In the genomic region with DNA sequence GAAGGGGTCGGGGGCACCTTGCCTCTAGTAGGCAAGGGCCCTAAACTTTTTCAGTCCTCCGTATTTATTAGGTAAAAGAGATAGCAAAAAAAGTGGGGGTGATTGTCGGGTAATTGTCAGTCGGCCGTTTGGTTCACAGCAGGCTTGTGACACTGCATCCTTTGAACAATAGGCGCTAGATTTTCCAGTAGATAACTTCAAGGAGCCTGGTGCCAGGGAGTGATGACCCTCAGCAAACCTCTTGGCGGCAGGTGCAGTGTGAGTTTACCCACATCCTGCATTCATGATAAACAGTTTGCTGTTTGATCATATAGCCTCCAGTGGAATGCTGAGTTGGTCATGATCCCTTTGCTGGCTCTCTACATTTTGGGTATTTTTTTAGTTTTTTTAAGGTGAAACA, we compare ENCODE assay signal across 31 cellular contexts. TPM values are rescaled to one million over a fixed set of nuclear protein-coding genes. Genes with fewer than 3 reads are reported as not detected.
"Had no signal": no experiment of that assay in that cellular context is flagged by ENCODE, and none has a peak within 500 bp of the region (broad histone marks: within the 10 kb centered on the region; RNA-seq: fewer than 3 reads in every experiment).

No MANE protein-coding gene starts in this region.

- H3K27me3 Mint-ChIP-seq: activated B cell treated with CpG ODN at 0.5 μM for 24 hours; activated CD4-positive, alpha-beta memory T cell treated with anti-CD3 and anti-CD28 coated beads, Interleukin-2, amount 10 ng/mL, durations not matched to agents 7 days and 5 days; activated CD4-positive, alpha-beta T cell treated with anti-CD3 and anti-CD28 coated beads, Interleukin-2, amount 10 ng/mL, durations not matched to agents 7 days and 5 days; activated naive CD4-positive, alpha-beta T cell treated with anti-CD3 and anti-CD28 coated beads, Interleukin-2, amount 10 ng/mL, durations not matched to agents 7 days and 5 days; activated naive CD8-positive, alpha-beta T cell treated with anti-CD3 and anti-CD28 coated beads, Interleukin-2, amount 10 ng/mL, durations not matched to agents 7 days and 5 days; activated T-cell treated with anti-CD3 and anti-CD28 coated beads, Interleukin-2, amount 50 U/mL, for 24 hours; central memory CD8-positive, alpha-beta T cell; dendritic cell treated with granulocyte-macrophage colony-stimulating factor and Interleukin-4, amounts not matched to agents 40 ng/mL and 50 ng/mL, for 4 days had no signal

- ATAC-seq: activated CD4-positive, CD25-positive, alpha-beta regulatory T cell treated with anti-CD3 and anti-CD28 coated beads, Interleukin-2, amount 50 U/mL, for 24 hours; activated naive CD4-positive, alpha-beta T cell treated with anti-CD3 and anti-CD28 coated beads, Interleukin-2, amount 50 U/mL, for 72 hours; activated T-cell treated with anti-CD3 and anti-CD28 coated beads, Interleukin-2, amount 50 U/mL, for 72 hours; foreskin keratinocyte; gastrocnemius medialis; heart left ventricle; T-helper 17 cell had no signal

- H3K4me1 ChIP-seq: gastrocnemius medialis, heart left ventricle had no signal

- H3K9me3 ChIP-seq: esophagus muscularis mucosa, gastrocnemius medialis had no signal

- H3K4me3 Mint-ChIP-seq: activated B cell treated with CpG ODN at 0.5 μM for 24 hours; activated CD4-positive, alpha-beta memory T cell treated with anti-CD3 and anti-CD28 coated beads, Interleukin-2, amount 10 ng/mL, durations not matched to agents 7 days and 5 days; activated CD4-positive, alpha-beta T cell treated with anti-CD3 and anti-CD28 coated beads, Interleukin-2, amount 10 ng/mL, durations not matched to agents 7 days and 5 days; activated naive CD4-positive, alpha-beta T cell treated with anti-CD3 and anti-CD28 coated beads, Interleukin-2, amount 10 ng/mL, durations not matched to agents 7 days and 5 days; activated naive CD8-positive, alpha-beta T cell treated with anti-CD3 and anti-CD28 coated beads, Interleukin-2, amount 10 ng/mL, durations not matched to agents 7 days and 5 days; activated T-cell treated with anti-CD3 and anti-CD28 coated beads, Interleukin-2, amount 50 U/mL, for 24 hours; activated T-cell treated with anti-CD3 and anti-CD28 coated beads, Interleukin-2, amount 50 U/mL, for 72 hours; central memory CD8-positive, alpha-beta T cell; dendritic cell treated with granulocyte-macrophage colony-stimulating factor and Interleukin-4, amounts not matched to agents 40 ng/mL and 50 ng/mL, for 4 days; T-helper 17 cell; T-helper 2 cell treated with Interferon-gamma antibody and Interleukin-4, amounts not matched to agents 5 μg/mL and 100 μg/mL, for 36 hours had no signal

- H3K4me1 Mint-ChIP-seq: activated B cell treated with CpG ODN at 0.5 μM for 24 hours; activated CD4-positive, alpha-beta T cell treated with anti-CD3 and anti-CD28 coated beads, Interleukin-2, amount 10 ng/mL, durations not matched to agents 7 days and 5 days; activated naive CD8-positive, alpha-beta T cell treated with anti-CD3 and anti-CD28 coated beads, Interleukin-2, amount 10 ng/mL, durations not matched to agents 7 days and 5 days; central memory CD8-positive, alpha-beta T cell; T-helper 17 cell had no signal

- H3K4me3 ChIP-seq: coronary artery, dorsolateral prefrontal cortex, esophagus muscularis mucosa, gastrocnemius medialis, heart left ventricle had no signal

- DNase-seq: activated B cell treated with CpG ODN at 0.5 μM for 24 hours; activated CD4-positive, alpha-beta memory T cell treated with anti-CD3 and anti-CD28 coated beads, Interleukin-2, amount 10 ng/mL, durations not matched to agents 7 days and 5 days; activated CD4-positive, alpha-beta T cell treated with anti-CD3 and anti-CD28 coated beads, Interleukin-2, amount 10 ng/mL, durations not matched to agents 7 days and 5 days; activated CD4-positive, alpha-beta T cell treated with anti-CD3 and anti-CD28 coated beads, Interleukin-2, amount 50 U/mL, for 4 hours; activated CD8-positive, alpha-beta memory T cell treated with anti-CD3 and anti-CD28 coated beads, Interleukin-2, amount 50 U/mL, for 48 hours; activated gamma-delta T cell; activated naive CD4-positive, alpha-beta T cell; activated naive CD4-positive, alpha-beta T cell treated with anti-CD3 and anti-CD28 coated beads, Interleukin-2, amount 10 ng/mL, durations not matched to agents 7 days and 5 days; activated naive CD8-positive, alpha-beta T cell treated with anti-CD3 and anti-CD28 coated beads, Interleukin-2, amount 10 ng/mL, durations not matched to agents 7 days and 5 days; activated T-cell treated with anti-CD3 and anti-CD28 coated beads for 4 hours; activated T-cell treated with anti-CD3 and anti-CD28 coated beads, Interleukin-2, amount 50 U/mL, for 24 hours; activated T-cell treated with anti-CD3 and anti-CD28 coated beads, Interleukin-2, amount 50 U/mL, for 72 hours; brain microvascular endothelial cell; dorsolateral prefrontal cortex; effector memory CD4-positive, alpha-beta T cell; erythroblast; foreskin keratinocyte; gastrocnemius medialis; glutamatergic neuron; heart left ventricle; T-helper 17 cell; T1000; WERI-Rb-1 had no signal

- H3K36me3 Mint-ChIP-seq: activated naive CD4-positive, alpha-beta T cell treated with anti-CD3 and anti-CD28 coated beads, Interleukin-2, amount 10 ng/mL, durations not matched to agents 7 days and 5 days had no signal

- H3K27me3 ChIP-seq: brain microvascular endothelial cell, dorsolateral prefrontal cortex, foreskin keratinocyte, gastrocnemius medialis, heart left ventricle had no signal

- H3K27ac Mint-ChIP-seq: activated B cell treated with CpG ODN at 0.5 μM for 24 hours; activated CD4-positive, alpha-beta memory T cell treated with anti-CD3 and anti-CD28 coated beads, Interleukin-2, amount 10 ng/mL, durations not matched to agents 7 days and 5 days; activated CD4-positive, alpha-beta T cell treated with anti-CD3 and anti-CD28 coated beads, Interleukin-2, amount 10 ng/mL, durations not matched to agents 7 days and 5 days; activated naive CD4-positive, alpha-beta T cell treated with anti-CD3 and anti-CD28 coated beads, Interleukin-2, amount 10 ng/mL, durations not matched to agents 7 days and 5 days; activated naive CD4-positive, alpha-beta T cell treated with anti-CD3 and anti-CD28 coated beads, Interleukin-2, amount 50 U/mL, for 72 hours; activated naive CD8-positive, alpha-beta T cell treated with anti-CD3 and anti-CD28 coated beads, Interleukin-2, amount 10 ng/mL, durations not matched to agents 7 days and 5 days; activated T-cell treated with anti-CD3 and anti-CD28 coated beads, Interleukin-2, amount 50 U/mL, for 24 hours; activated T-cell treated with anti-CD3 and anti-CD28 coated beads, Interleukin-2, amount 50 U/mL, for 72 hours; dendritic cell treated with granulocyte-macrophage colony-stimulating factor and Interleukin-4, amounts not matched to agents 40 ng/mL and 50 ng/mL, for 4 days; T-helper 2 cell treated with Interferon-gamma antibody and Interleukin-4, amounts not matched to agents 5 μg/mL and 100 μg/mL, for 36 hours had no signal

- H3K27ac ChIP-seq: brain microvascular endothelial cell, coronary artery, dorsolateral prefrontal cortex, esophagus muscularis mucosa, foreskin keratinocyte, gastrocnemius medialis, heart left ventricle, WERI-Rb-1 had no signal

- H3K36me3 ChIP-seq: gastrocnemius medialis, WERI-Rb-1 had no signal

RNA-seq across cellular contexts. Expression of a gene that starts 43.6 kb away (rescaled TPM):
- total RNA-seq: activated naive CD8-positive, alpha-beta T cell treated with anti-CD3 and anti-CD28 coated beads, Interleukin-2, amount 10 ng/mL, durations not matched to agents 7 days and 5 days; cerebellum; esophagus muscularis mucosa; gastrocnemius medialis; T-helper 17 cell had no signal
- polyA plus RNA-seq: heart left ventricle had no signal
